ENCODE assay signal across 8 cellular contexts in the genomic region with DNA sequence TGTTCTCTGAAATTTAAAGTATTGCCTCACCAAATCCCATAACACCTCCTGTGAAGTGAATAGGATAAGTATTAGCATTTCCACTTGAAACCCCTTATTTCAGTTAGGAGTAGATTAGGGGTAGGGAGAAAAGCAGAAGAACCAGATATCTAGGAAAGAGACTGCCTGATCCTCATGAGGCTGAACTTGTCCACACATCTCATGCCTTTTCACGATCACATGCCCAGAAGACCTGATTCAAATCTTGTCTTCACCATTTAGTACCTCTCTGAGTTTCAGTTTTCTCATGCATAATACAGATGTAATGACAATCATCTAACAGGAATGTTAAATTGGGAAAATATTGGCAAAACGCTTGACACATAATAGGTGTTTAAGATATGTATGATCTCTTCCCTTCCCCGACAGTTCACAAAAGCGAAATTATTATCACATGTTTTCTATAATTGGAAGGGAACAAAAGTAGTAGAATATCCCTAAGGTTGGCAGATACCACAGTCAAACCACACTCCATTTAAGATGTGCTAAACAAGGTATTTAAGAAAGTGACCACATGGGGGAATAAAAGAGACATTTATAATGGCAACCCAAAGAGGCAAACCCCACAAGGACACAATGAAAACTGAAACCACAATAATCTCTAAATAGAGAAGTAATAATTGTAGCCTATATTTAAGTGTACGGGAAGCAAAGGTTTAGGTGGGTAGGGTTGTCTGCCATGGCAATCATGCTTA. TPM values are rescaled to one million over a fixed set of nuclear protein-coding genes. Genes with fewer than 3 reads are reported as not detected.
DNase-seq lines count a peak whose midpoint lies in the region; ATAC-seq and TF ChIP-seq lines count a peak whose summit lies in the region.

No MANE protein-coding gene starts in this region.

- peaks cover 68% of the 10 kb centered on the region for H3K4me1 Mint-ChIP-seq in activated CD8-positive, alpha-beta memory T cell treated with anti-CD3 and anti-CD28 coated beads, Interleukin-2, amount 10 ng/mL, durations not matched to agents 7 days and 5 days
- H3K4me1 Mint-ChIP-seq in stimulated activated naive B cell treated with anti-CD40 and anti-IgM and Interleukin-4, amounts not matched to agents 10 μg/mL and 1 μg/mL and 100 μg/mL, for 72 hours, result peaks cover 20 to 37% of the 10 kb centered on the region in 2 donors

- peak overlapping the region; percentile 63 for H3K27ac Mint-ChIP-seq in activated CD8-positive, alpha-beta memory T cell treated with anti-CD3 and anti-CD28 coated beads, Interleukin-2, amount 10 ng/mL, durations not matched to agents 7 days and 5 days
- no peak overlapping the region for H3K27ac Mint-ChIP-seq in stimulated activated naive B cell treated with anti-CD40 and anti-IgM and Interleukin-4, amounts not matched to agents 10 μg/mL and 1 μg/mL and 100 μg/mL, for 72 hours

- H3K9me2 ChIP-seq in OCI-LY7 (ENCODE audit: insufficient read depth, low read length), result no peaks in the 10 kb centered on the region

- H3K4me2 ChIP-seq in OCI-LY7 (ENCODE audit: low read length) (peak overlapping the region; percentile 7; the same call in 1 of the 2 replicates), mammary epithelial cell (ENCODE audit: insufficient read depth, low read depth, low read length) (no peak overlapping the region)

- H3K4me1 ChIP-seq in OCI-LY7 (ENCODE audit: insufficient read depth, low read length, poor library complexity, severe bottlenecking) (no peaks in the 10 kb centered on the region), mammary epithelial cell (ENCODE audit: insufficient read depth, low read length) (no peaks in the 10 kb centered on the region)

- TF ChIP-seq CTCF in OCI-LY7 (conservative IDR thresholded peaks at IDR 0.05; ENCODE audit: low read length) (peak; percentile 48; the same call in 1 of the 2 replicates), mammary epithelial cell (conservative IDR thresholded peaks at IDR 0.05 in 1 of 2, IDR thresholded peaks at IDR 0.05 in 1 of 2; ENCODE audit: extremely low read depth in 1 of 2, insufficient read depth in 1 of 2, low read depth in 1 of 2, low read length in 2 of 2) (no peak)

- H3K27me3 ChIP-seq in mammary epithelial cell (ENCODE audit: insufficient read depth, low read length), result no peaks in the 10 kb centered on the region

- H3K4me3 Mint-ChIP-seq in activated CD8-positive, alpha-beta memory T cell treated with anti-CD3 and anti-CD28 coated beads, Interleukin-2, amount 10 ng/mL, durations not matched to agents 7 days and 5 days, result no peak overlapping the region
- peak overlapping the region in 1 of 2 donors; percentile 47 for H3K4me3 Mint-ChIP-seq in stimulated activated naive B cell treated with anti-CD40 and anti-IgM and Interleukin-4, amounts not matched to agents 10 μg/mL and 1 μg/mL and 100 μg/mL, for 72 hours

- BruUV-seq in OCI-LY7 (replicated peaks; lab: Mats Ljungman, UMichigan) (no TSS peak), mammary epithelial cell (replicated peaks; lab: Mats Ljungman, UMichigan) (no TSS peak)

- intact Hi-C loops in OCI-LY7 (cut with micrococcal nuclease; ENCODE audit: unreplicated experiment) (no loop called here), mammary epithelial cell (cut with micrococcal nuclease) (loop anchor here (5.0 kb wide), 1 partner anchor 136 kb away; no protein-coding TSS in a partner anchor)

- in situ Hi-C loops in mammary epithelial cell (cut with MboI; ENCODE audit: low sequenced_read_pairs in 2 of 2), result no loop called here

- peak; percentile 24 for ATAC-seq in activated CD8-positive, alpha-beta memory T cell treated with anti-CD3 and anti-CD28 coated beads, Interleukin-2, amount 10 ng/mL, durations not matched to agents 7 days and 5 days
- peak; percentile 61 for ATAC-seq in HG03064 (IDR thresholded peaks at IDR 0.05; ENCODE audit: low read depth, unreplicated experiment)
- peak; percentile 88 for ATAC-seq in stimulated activated naive B cell treated with anti-CD40 and anti-IgM and Interleukin-4, amounts not matched to agents 10 μg/mL and 1 μg/mL and 100 μg/mL, for 72 hours (replicated peaks)

- CTCF ChIA-PET in activated CD8-positive, alpha-beta memory T cell treated with anti-CD3 and anti-CD28 coated beads, Interleukin-2, amount 10 ng/mL, durations not matched to agents 7 days and 5 days (lab: Charles Lee), result interaction anchor here (1.5 kb wide), 1 partner anchor 144 kb away, joined by 3 read pairs; no protein-coding TSS in a partner anchor
- CTCF ChIA-PET in OCI-LY7 (lab: Charles Lee; ENCODE audit: unreplicated experiment), result no interaction called here
- CTCF ChIA-PET in mammary epithelial cell (lab: Charles Lee; ENCODE audit: low non-redundant PET), result no interaction called here

- H3K4me3 ChIP-seq in OCI-LY7 (ENCODE audit: low read depth, low read length, poor library complexity, severe bottlenecking) (no peak overlapping the region), mammary epithelial cell (replicated peaks in 1 of 3; ENCODE audit: insufficient read depth in 1 of 3, low read depth in 2 of 3, low read length in 3 of 3) (no peak overlapping the region)

- no peaks in the 10 kb centered on the region for H3K27me3 Mint-ChIP-seq in activated CD8-positive, alpha-beta memory T cell treated with anti-CD3 and anti-CD28 coated beads, Interleukin-2, amount 10 ng/mL, durations not matched to agents 7 days and 5 days
- H3K27me3 Mint-ChIP-seq in stimulated activated naive B cell treated with anti-CD40 and anti-IgM and Interleukin-4, amounts not matched to agents 10 μg/mL and 1 μg/mL and 100 μg/mL, for 72 hours, result no peaks in the 10 kb centered on the region

- peak overlapping the region; percentile 3; the same call in 1 of the 2 replicates for H2AFZ ChIP-seq in OCI-LY7 (ENCODE audit: low read length)
- no peak overlapping the region for H2AFZ ChIP-seq in mammary epithelial cell (ENCODE audit: low read depth, low read length)

- H3K36me3 ChIP-seq in OCI-LY7 (ENCODE audit: insufficient read depth, low read length) (no peaks in the 10 kb centered on the region), mammary epithelial cell (ENCODE audit: insufficient read depth, low read length) (no peaks in the 10 kb centered on the region)

- WGBS in mammary epithelial cell (ENCODE audit: low coverage, missing lambda C conversion rate), result 87% methylated on average over 5 of the region's 5 CpGs

- H3K9ac ChIP-seq in mammary epithelial cell (ENCODE audit: insufficient read depth, low read length), result no peak overlapping the region

- no peak for DNase-seq in activated CD8-positive, alpha-beta memory T cell treated with anti-CD3 and anti-CD28 coated beads, Interleukin-2, amount 10 ng/mL, durations not matched to agents 7 days and 5 days
- DNase-seq in activated CD8-positive, alpha-beta memory T cell treated with anti-CD3 and anti-CD28 coated beads, Interleukin-2, amount 50 U/mL, for 48 hours, result no peak
- DNase-seq in OCI-LY7 (ENCODE audit: low spot score) (peak; percentile 42), mesenteric fat pad (ENCODE audit: low spot score) (no peak), mammary epithelial cell (no peak)
- no peak for DNase-seq in stimulated activated naive B cell treated with anti-CD40 and anti-IgM and Interleukin-4, amounts not matched to agents 10 μg/mL and 1 μg/mL and 100 μg/mL, for 72 hours
- DNase-seq in effector CD8-positive, alpha-beta T cell (lab: John Stamatoyannopoulos, UW), result no peak

- no peak overlapping the region for H3K27ac ChIP-seq in OCI-LY7 (ENCODE audit: low read depth, low read length, poor library complexity, severe bottlenecking)
- no peak overlapping the region for H3K27ac ChIP-seq in mammary epithelial cell (ENCODE audit: insufficient read depth, low read depth, low read length)

- H3K79me2 ChIP-seq in OCI-LY7 (ENCODE audit: insufficient read depth, low read depth, low read length) (no peaks in the 10 kb centered on the region), mammary epithelial cell (ENCODE audit: insufficient read depth, low read length) (no peaks in the 10 kb centered on the region)

- no peaks in the 10 kb centered on the region for H3K9me3 Mint-ChIP-seq in activated CD8-positive, alpha-beta memory T cell treated with anti-CD3 and anti-CD28 coated beads, Interleukin-2, amount 10 ng/mL, durations not matched to agents 7 days and 5 days (ENCODE audit: low read depth)
- no peaks in the 10 kb centered on the region for H3K9me3 Mint-ChIP-seq in stimulated activated naive B cell treated with anti-CD40 and anti-IgM and Interleukin-4, amounts not matched to agents 10 μg/mL and 1 μg/mL and 100 μg/mL, for 72 hours

- H3K36me3 Mint-ChIP-seq in activated CD8-positive, alpha-beta memory T cell treated with anti-CD3 and anti-CD28 coated beads, Interleukin-2, amount 10 ng/mL, durations not matched to agents 7 days and 5 days, result peaks cover 9% of the 10 kb centered on the region
- H3K36me3 Mint-ChIP-seq in stimulated activated naive B cell treated with anti-CD40 and anti-IgM and Interleukin-4, amounts not matched to agents 10 μg/mL and 1 μg/mL and 100 μg/mL, for 72 hours, result no peaks in the 10 kb centered on the region

- H3K9me3 ChIP-seq in OCI-LY7 (ENCODE audit: low read length) (no peaks in the 10 kb centered on the region), mammary epithelial cell (replicated peaks; ENCODE audit: insufficient read depth, low read length) (no peaks in the 10 kb centered on the region)

- dilution Hi-C loops in mammary epithelial cell (cut with HindIII; ENCODE audit: low sequenced_read_pairs), result no loop called here

- H4K20me1 ChIP-seq in OCI-LY7 (ENCODE audit: insufficient read depth, low read length), result no peaks in the 10 kb centered on the region
- no peaks in the 10 kb centered on the region for H4K20me1 ChIP-seq in mammary epithelial cell (ENCODE audit: insufficient read depth, low read length)

- POLR2A ChIA-PET in OCI-LY7 (lab: Charles Lee), result interaction anchor here (0.7 kb wide), 1 partner anchor 42 kb away, joined by 3 read pairs; no protein-coding TSS in a partner anchor

RNA-seq across cellular contexts. Expression of a gene that starts 25.2 kb away (rescaled TPM):
- total RNA-seq in activated CD8-positive, alpha-beta memory T cell treated with anti-CD3 and anti-CD28 coated beads, Interleukin-2, amount 10 ng/mL, durations not matched to agents 7 days and 5 days, result 100 to 1,000 TPM in 1 of 2 experiments, 10 to 100 TPM in 1; 87.8 to 101 TPM
- 0.44 and 0.50 TPM in 2 replicates for total RNA-seq in OCI-LY7 (2014; rRNA removed; shearing (Covaris generic))
- total RNA-seq in OCI-LY7 (2022), result 0.30 and 1.1 TPM in 2 replicates
- 0.51 TPM for total RNA-seq in mesenteric fat pad
- total RNA-seq in mammary epithelial cell, result under 1 TPM; under 0.01 to 0.54 TPM
- polyA plus RNA-seq in mammary epithelial cell, result 0.43 TPM
- polyA minus RNA-seq in mammary epithelial cell, result 0.62 TPM

Comparison
In these comparisons a context has a peak if more than half of its experiments do, and no peak if none do; other contexts are left out.
1. ATAC-seq: peak in every context shown above with its lines; median percentile 88 in stimulated activated naive B cell treated with anti-CD40 and anti-IgM and Interleukin-4, amounts not matched to agents 10 μg/mL and 1 μg/mL and 100 μg/mL, for 72 hours; 61 in HG03064; 24 in activated CD8-positive, alpha-beta memory T cell treated with anti-CD3 and anti-CD28 coated beads, Interleukin-2, amount 10 ng/mL, durations not matched to agents 7 days and 5 days.
2. RNA of a gene that starts 25.2 kb away (total RNA-seq): 87.8 to 101 TPM in activated CD8-positive, alpha-beta memory T cell treated with anti-CD3 and anti-CD28 coated beads, Interleukin-2, amount 10 ng/mL, durations not matched to agents 7 days and 5 days; under 0.01 to 0.54 TPM in mammary epithelial cell, 0.51 TPM in mesenteric fat pad (single experiment) and 0.30 to 1.1 TPM in OCI-LY7; every median in the first group is over 10 times any median in the second.